Comparison of ENCODE assay signal across 32 cellular contexts in genomic region chr16:505479-506245, GRCh38. TPM values are rescaled to one million over a fixed set of nuclear protein-coding genes. Genes with fewer than 3 reads are reported as not detected.
A peak's percentile ranks its signal among the peaks of the same experiment; 100 is the strongest.
DNase-seq lines count a peak whose midpoint lies in the region; ATAC-seq, FAIRE-seq and TF ChIP-seq lines count a peak whose summit lies in the region.
"Had no signal": no experiment of that assay in that cellular context is flagged by ENCODE, and none has a peak within 500 bp of the region (broad histone marks: within the 10 kb centered on the region; RNA-seq: fewer than 3 reads in every experiment).

No MANE protein-coding gene starts in this region.

- no peak for FAIRE-seq in HepG2 (lab: Jason Lieb, UNC)
- FAIRE-seq: A204.1, colon had no signal

- BruUV-seq in HepG2 (replicated peaks; lab: Mats Ljungman, UMichigan): no TSS peak

- intact Hi-C loops in HepG2 (cut with micrococcal nuclease; ENCODE audit: unreplicated experiment) (no loop called here), right lobe of liver (cut with DNase I) (no loop called here)

- peaks cover 8 to 21% of the 10 kb centered on the region in 2 experiments; a peak in 3 of 5 replicates for H3K36me3 ChIP-seq in HepG2 (replicated peaks in 1 of 2; ENCODE audit: control insufficient read depth in 1 of 2, insufficient read depth in 2 of 2, low read length in 2 of 2)
- H3K36me3 ChIP-seq in right lobe of liver: peaks cover 0 to 6% (median 3%) of the 10 kb centered on the region in 4 donors

- H3K27ac ChIP-seq in HepG2 (ENCODE audit: extremely low read length, insufficient read depth, low read length) (peak overlapping the region; percentile 32), right lobe of liver (no peak overlapping the region), caudate nucleus (ENCODE audit: low read depth, low read length) (peak overlapping the region; percentile 89)
- H3K27ac ChIP-seq: heart left ventricle, HL-60, neutrophil, suprapubic skin, upper lobe of left lung had no signal

- no peaks in the 10 kb centered on the region for H3K27me3 Mint-ChIP-seq in neural crest cell (ENCODE audit: low read depth)
- H3K27me3 Mint-ChIP-seq: activated CD4-positive, alpha-beta T cell treated with anti-CD3 and anti-CD28 coated beads for 36 hours; CD4-positive, alpha-beta T cell; stimulated activated naive B cell treated with anti-CD40 and anti-IgM and Interleukin-4, amounts not matched to agents 10 μg/mL and 1 μg/mL and 100 μg/mL, for 72 hours had no signal

- TF ChIP-seq EP300 in HepG2 (IDR thresholded peaks at IDR 0.05; ENCODE audit: low read depth in 2 of 2, low read length in 2 of 2): no peak
- TF ChIP-seq EP300 in HepG2 (CRISPR knock-in tag; IDR thresholded peaks at IDR 0.05; ENCODE audit: borderline replicate concordance): no peak

- in situ Hi-C loops in HepG2 (cut with HindIII; ENCODE audit: extremely low pct_ligation_motif_present, low pct_unique_long_range_greater_than_20kb): no loop called here

- ATAC-seq in HepG2: no peak
- ATAC-seq in right lobe of liver: no peak
- ATAC-seq in GM19023 (IDR thresholded peaks at IDR 0.05; ENCODE audit: unreplicated experiment): no peak
- ATAC-seq in HG02588 (IDR thresholded peaks at IDR 0.05; ENCODE audit: unreplicated experiment): no peak
- ATAC-seq: activated CD4-positive, alpha-beta T cell treated with anti-CD3 and anti-CD28 coated beads for 36 hours; activated naive CD4-positive, alpha-beta T cell treated with anti-CD3 and anti-CD28 coated beads, Interleukin-2, amount 50 U/mL, for 72 hours; heart left ventricle; stimulated activated naive B cell treated with anti-CD40 and anti-IgM and Interleukin-4, amounts not matched to agents 10 μg/mL and 1 μg/mL and 100 μg/mL, for 72 hours had no signal

- no peak for TF ChIP-seq CTCF in HepG2 (CRISPR knock-in tag; IDR thresholded peaks at IDR 0.05)
- TF ChIP-seq CTCF in right lobe of liver (IDR thresholded peaks at IDR 0.05): no peak
- no peak for TF ChIP-seq CTCF in neural crest cell (conservative IDR thresholded peaks at IDR 0.05)

- no peak overlapping the region for H3K4me2 ChIP-seq in HepG2 (ENCODE audit: low read depth, low read length)

- H3K9me3 Mint-ChIP-seq in neural crest cell: no peaks in the 10 kb centered on the region
- H3K9me3 Mint-ChIP-seq: activated naive CD4-positive, alpha-beta T cell treated with anti-CD3 and anti-CD28 coated beads, Interleukin-2, amount 50 U/mL, for 72 hours; activated T-helper 2 cell treated with anti-CD3 and anti-CD28 coated beads, Interferon-gamma antibody, Interleukin-2, Interleukin-4, amounts not matched to agents 10 μg/mL and 5 μg/mL and 100 μg/mL, durations not matched to agents 14 hours and 24 hours and 36 hours; CD4-positive, alpha-beta T cell; mesothelial cell of epicardium; stimulated activated naive B cell treated with anti-CD40 and anti-IgM and Interleukin-4, amounts not matched to agents 10 μg/mL and 1 μg/mL and 100 μg/mL, for 72 hours had no signal

- TF ChIP-seq POLR2A in HepG2 (IDR thresholded peaks at IDR 0.05; ENCODE audit: insufficient read depth in 1 of 2, low read depth in 2 of 2, low read length in 2 of 2) (no peak), right lobe of liver (IDR thresholded peaks at IDR 0.05) (no peak)

- WGBS in HepG2 (ENCODE audit: low lambda C conversion rate): 98% methylated on average over 27 of the region's 33 CpGs
- WGBS in right lobe of liver (ENCODE audit: insufficient coverage, low coverage, low lambda C conversion rate, missing lambda C conversion rate): 88% methylated on average over 10 of the region's 33 CpGs

- H3K4me3 ChIP-seq in HepG2 (replicated peaks in 1 of 3; ENCODE audit: insufficient read depth in 1 of 3, low read depth in 2 of 3, low read length in 3 of 3) (no peak overlapping the region), right lobe of liver (no peak overlapping the region)
- H3K4me3 ChIP-seq: heart left ventricle, suprapubic skin, upper lobe of left lung had no signal

- peaks cover 4% of the 10 kb centered on the region for H3K36me3 Mint-ChIP-seq in neural crest cell (ENCODE audit: low read depth)
- H3K36me3 Mint-ChIP-seq: activated naive CD4-positive, alpha-beta T cell treated with anti-CD3 and anti-CD28 coated beads, Interleukin-2, amount 50 U/mL, for 72 hours had no signal

- peak overlapping the region; percentile 62 for H3K27ac Mint-ChIP-seq in neural crest cell (ENCODE audit: unreplicated experiment)
- H3K27ac Mint-ChIP-seq: activated CD4-positive, alpha-beta T cell treated with anti-CD3 and anti-CD28 coated beads for 36 hours; activated T-helper 2 cell treated with anti-CD3 and anti-CD28 coated beads, Interferon-gamma antibody, Interleukin-2, Interleukin-4, amounts not matched to agents 10 μg/mL and 5 μg/mL and 100 μg/mL, durations not matched to agents 14 hours and 24 hours and 36 hours; CD4-positive, alpha-beta T cell; mesothelial cell of epicardium; stimulated activated naive B cell treated with anti-CD40 and anti-IgM and Interleukin-4, amounts not matched to agents 10 μg/mL and 1 μg/mL and 100 μg/mL, for 72 hours had no signal

- H3K4me3 Mint-ChIP-seq in neural crest cell: no peak overlapping the region
- H3K4me3 Mint-ChIP-seq: activated CD4-positive, alpha-beta T cell treated with anti-CD3 and anti-CD28 coated beads for 36 hours; CD4-positive, alpha-beta T cell; mesothelial cell of epicardium; stimulated activated naive B cell treated with anti-CD40 and anti-IgM and Interleukin-4, amounts not matched to agents 10 μg/mL and 1 μg/mL and 100 μg/mL, for 72 hours had no signal

- DNase-seq in HepG2 (ENCODE audit: low spot score) (no peak), right lobe of liver (no peak), caudate nucleus (lab: John Stamatoyannopoulos, UW) (peak in 44 of 61 donors; percentile 20 to 91 (median 58)), neural crest cell (ENCODE audit: low read depth, low spot score) (no peak)
- DNase-seq in central memory CD4-positive, alpha-beta T cell: no peak
- no peak for DNase-seq in effector CD4-positive, alpha-beta T cell
- DNase-seq: activated CD4-positive, alpha-beta T cell treated with anti-CD3 and anti-CD28 coated beads for 36 hours; CD4-positive, alpha-beta T cell; DMS79 treated with DMSO at 0.1 percent for 48 hours; effector CD8-positive, alpha-beta T cell; GDM1; NCI-H1436 treated with DMSO at 0.1 percent for 48 hours; NCI-H446 treated with DMSO at 0.1 percent for 48 hours; stimulated activated naive B cell treated with anti-CD40 and anti-IgM and Interleukin-4, amounts not matched to agents 10 μg/mL and 1 μg/mL and 100 μg/mL, for 72 hours; SW 1271; upper lobe of left lung had no signal

- H3K9me3 ChIP-seq in HepG2 (ENCODE audit: low read length) (no peaks in the 10 kb centered on the region), right lobe of liver (no peaks in the 10 kb centered on the region)
- H3K9me3 ChIP-seq: heart left ventricle, neutrophil, suprapubic skin, upper lobe of left lung had no signal

- H4K20me1 ChIP-seq in HepG2 (ENCODE audit: insufficient read depth, low read length): no peaks in the 10 kb centered on the region

- H3K27me3 ChIP-seq in HepG2 (ENCODE audit: control insufficient read depth in 1 of 2, insufficient read depth in 2 of 2, low read length in 2 of 2) (no peaks in the 10 kb centered on the region), right lobe of liver (no peaks in the 10 kb centered on the region)
- H3K27me3 ChIP-seq: heart left ventricle, neutrophil, suprapubic skin, upper lobe of left lung had no signal

- no peak overlapping the region for H3K9ac ChIP-seq in HepG2 (ENCODE audit: insufficient read depth, low read depth, low read length)

- POLR2A ChIA-PET in HepG2 (lab: Yijun Ruan, JAX): interaction anchor here (0.7 to 0.8 kb wide), 2 partner anchors 28 to 31 kb away, joined by 3 to 4 read pairs; no protein-coding TSS in a partner anchor

- peaks cover 5% of the 10 kb centered on the region for H3K79me2 ChIP-seq in HepG2 (ENCODE audit: insufficient read depth, low read length)

- no peak for TF ChIP-seq RAD21 in HepG2 (CRISPR knock-in tag; IDR thresholded peaks at IDR 0.05)

- H2AFZ ChIP-seq in HepG2 (ENCODE audit: low read length): no peak overlapping the region

- H3K4me1 ChIP-seq in HepG2 (ENCODE audit: insufficient read depth, low read length): peaks cover 70% of the 10 kb centered on the region
- peaks cover 0 to 19% (median 6%) of the 10 kb centered on the region in 4 donors for H3K4me1 ChIP-seq in right lobe of liver
- H3K4me1 ChIP-seq: suprapubic skin, upper lobe of left lung had no signal

- H3K4me1 Mint-ChIP-seq in neural crest cell: peaks cover 6% of the 10 kb centered on the region
- H3K4me1 Mint-ChIP-seq: activated CD4-positive, alpha-beta T cell treated with anti-CD3 and anti-CD28 coated beads for 36 hours; mesothelial cell of epicardium had no signal

- CTCF ChIA-PET in HepG2 (lab: Yijun Ruan, JAX; ENCODE audit: low intra/inter-chr PET ratio, low total read pairs): no interaction called here

RNA-seq across cellular contexts. Expression of gene CAPN15, which starts 21.9 kb away (rescaled TPM):
- total RNA-seq in HepG2 (2016; rRNA removed; fragmentation: Illumina TruSeq; extraction: Trizol): 15.0 and 24.5 TPM in 2 replicates
- 4.2 and 4.4 TPM in 2 replicates for total RNA-seq in HepG2 (2016; cell fraction: cytosol; rRNA removed; fragmentation: Illumina TruSeq; extraction: Trizol; ENCODE audit: low read depth)
- 12.6 and 24.1 TPM in 2 replicates for total RNA-seq in HepG2 (2016; cell fraction: insoluble cytoplasmic fraction; rRNA removed; fragmentation: Illumina TruSeq; extraction: Trizol)
- total RNA-seq in HepG2 (2016; cell fraction: membrane; rRNA removed; fragmentation: Illumina TruSeq; extraction: Trizol): 16.3 and 16.4 TPM in 2 replicates
- total RNA-seq in HepG2 (2016; cell fraction: nucleus; rRNA removed; fragmentation: Illumina TruSeq; extraction: Trizol): 14.9 and 20.4 TPM in 2 replicates
- polyA plus RNA-seq in HepG2 (2011; rRNA removed): 14.9 and 22.2 TPM in 2 replicates
- polyA plus RNA-seq in HepG2 (2011; cell fraction: cytosol; rRNA removed): 11.3 and 22.6 TPM in 2 replicates
- 103 and 145 TPM in 2 replicates for polyA plus RNA-seq in HepG2 (2011; cell fraction: nucleus; rRNA removed)
- 17.6 and 19.5 TPM in 2 replicates for polyA plus RNA-seq in HepG2 (2012)
- 5.8 and 6.0 TPM in 2 replicates for polyA plus RNA-seq in HepG2 (2016; cell fraction: cytosol; fragmentation: Illumina TruSeq; extraction: Trizol; ENCODE audit: low read depth)
- 20.7 and 26.7 TPM in 2 replicates for polyA plus RNA-seq in HepG2 (2016; cell fraction: insoluble cytoplasmic fraction; fragmentation: Illumina TruSeq; extraction: Trizol; ENCODE audit: low read depth)
- polyA plus RNA-seq in HepG2 (2016; cell fraction: membrane; fragmentation: Illumina TruSeq; extraction: Trizol; ENCODE audit: low read depth): 16.3 and 19.3 TPM in 2 replicates
- 67.7 and 68.0 TPM in 2 replicates for polyA plus RNA-seq in HepG2 (2016; cell fraction: nucleus; fragmentation: Illumina TruSeq; extraction: Trizol; ENCODE audit: insufficient read depth, low read depth)
- polyA minus RNA-seq in HepG2 (2011; rRNA and poly(A)+ RNA removed; ENCODE audit: low replicate concordance): 22.1 and 60.1 TPM in 2 replicates
- 39.5 and 41.1 TPM in 2 replicates for polyA minus RNA-seq in HepG2 (2011; cell fraction: cytosol; rRNA and poly(A)+ RNA removed)
- 16.0 and 18.4 TPM in 2 replicates for polyA minus RNA-seq in HepG2 (2011; cell fraction: nucleus; rRNA and poly(A)+ RNA removed)
- 10 to 100 TPM; 17.3 to 34.3 (median 23.3) TPM for total RNA-seq in right lobe of liver
- total RNA-seq in neural crest cell: 56.9 and 60.3 TPM in 2 replicates

RNA-seq across cellular contexts. Expression of gene PRR35, which starts 54.5 kb away (rescaled TPM):
- total RNA-seq in HepG2 (2016; rRNA removed; fragmentation: Illumina TruSeq; extraction: Trizol): 0.07 TPM in 1 of 2 replicates, not detected in the other
- not detected in 2 replicates for total RNA-seq in HepG2 (2016; cell fraction: cytosol; rRNA removed; fragmentation: Illumina TruSeq; extraction: Trizol; ENCODE audit: low read depth)
- not detected in 2 replicates for total RNA-seq in HepG2 (2016; cell fraction: insoluble cytoplasmic fraction; rRNA removed; fragmentation: Illumina TruSeq; extraction: Trizol)
- not detected in 2 replicates for total RNA-seq in HepG2 (2016; cell fraction: membrane; rRNA removed; fragmentation: Illumina TruSeq; extraction: Trizol)
- total RNA-seq in HepG2 (2016; cell fraction: nucleus; rRNA removed; fragmentation: Illumina TruSeq; extraction: Trizol): not detected in 2 replicates
- 0.16 and 0.38 TPM in 2 replicates for polyA plus RNA-seq in HepG2 (2011; rRNA removed)
- polyA plus RNA-seq in HepG2 (2011; cell fraction: cytosol; rRNA removed): 0.23 and 0.28 TPM in 2 replicates
- polyA plus RNA-seq in HepG2 (2011; cell fraction: nucleus; rRNA removed): 0.81 and 1.2 TPM in 2 replicates
- polyA plus RNA-seq in HepG2 (2012): 0.63 and 0.74 TPM in 2 replicates
- not detected in 2 replicates for polyA plus RNA-seq in HepG2 (2016; cell fraction: cytosol; fragmentation: Illumina TruSeq; extraction: Trizol; ENCODE audit: low read depth)
- not detected in 2 replicates for polyA plus RNA-seq in HepG2 (2016; cell fraction: insoluble cytoplasmic fraction; fragmentation: Illumina TruSeq; extraction: Trizol; ENCODE audit: low read depth)
- polyA plus RNA-seq in HepG2 (2016; cell fraction: membrane; fragmentation: Illumina TruSeq; extraction: Trizol; ENCODE audit: low read depth): not detected in 2 replicates
- polyA plus RNA-seq in HepG2 (2016; cell fraction: nucleus; fragmentation: Illumina TruSeq; extraction: Trizol; ENCODE audit: insufficient read depth, low read depth): not detected in 2 replicates
- polyA minus RNA-seq in HepG2 (2011; rRNA and poly(A)+ RNA removed; ENCODE audit: low replicate concordance): 0.12 TPM in 1 of 2 replicates, not detected in the other
- polyA minus RNA-seq in HepG2 (2011; cell fraction: cytosol; rRNA and poly(A)+ RNA removed): 0.35 and 0.40 TPM in 2 replicates
- not detected in 2 replicates for polyA minus RNA-seq in HepG2 (2011; cell fraction: nucleus; rRNA and poly(A)+ RNA removed)
- total RNA-seq in right lobe of liver: not detected
- total RNA-seq in neural crest cell: not detected in 2 replicates
- total RNA-seq: activated CD4-positive, alpha-beta T cell treated with anti-CD3 and anti-CD28 coated beads for 36 hours; activated naive CD4-positive, alpha-beta T cell treated with anti-CD3 and anti-CD28 coated beads, Interleukin-2, amount 50 U/mL, for 72 hours; activated T-helper 2 cell treated with anti-CD3 and anti-CD28 coated beads, Interferon-gamma antibody, Interleukin-2, Interleukin-4, amounts not matched to agents 10 μg/mL and 5 μg/mL and 100 μg/mL, durations not matched to agents 14 hours and 24 hours and 36 hours; CD4-positive, alpha-beta T cell; fibroblast of villous mesenchyme; H4; heart left ventricle; kidney epithelial cell; lower leg skin; skeletal muscle tissue; suprapubic skin; upper lobe of left lung had no signal
- polyA plus RNA-seq: heart left ventricle had no signal

Comparison
In these comparisons a context has a peak if more than half of its experiments do, and no peak if none do; other contexts are left out.
1. H3K27ac ChIP-seq: peak in HepG2 (single experiment) and caudate nucleus (single experiment); none in right lobe of liver (0 of 3).
2. DNase-seq: peak in caudate nucleus (44 of 61); none in HepG2 (single experiment), right lobe of liver (0 of 3), neural crest cell (single experiment), central memory CD4-positive, alpha-beta T cell (single experiment) and effector CD4-positive, alpha-beta T cell (single experiment).